9 cellular contexts compared by ENCODE assay signal in the genomic region with DNA sequence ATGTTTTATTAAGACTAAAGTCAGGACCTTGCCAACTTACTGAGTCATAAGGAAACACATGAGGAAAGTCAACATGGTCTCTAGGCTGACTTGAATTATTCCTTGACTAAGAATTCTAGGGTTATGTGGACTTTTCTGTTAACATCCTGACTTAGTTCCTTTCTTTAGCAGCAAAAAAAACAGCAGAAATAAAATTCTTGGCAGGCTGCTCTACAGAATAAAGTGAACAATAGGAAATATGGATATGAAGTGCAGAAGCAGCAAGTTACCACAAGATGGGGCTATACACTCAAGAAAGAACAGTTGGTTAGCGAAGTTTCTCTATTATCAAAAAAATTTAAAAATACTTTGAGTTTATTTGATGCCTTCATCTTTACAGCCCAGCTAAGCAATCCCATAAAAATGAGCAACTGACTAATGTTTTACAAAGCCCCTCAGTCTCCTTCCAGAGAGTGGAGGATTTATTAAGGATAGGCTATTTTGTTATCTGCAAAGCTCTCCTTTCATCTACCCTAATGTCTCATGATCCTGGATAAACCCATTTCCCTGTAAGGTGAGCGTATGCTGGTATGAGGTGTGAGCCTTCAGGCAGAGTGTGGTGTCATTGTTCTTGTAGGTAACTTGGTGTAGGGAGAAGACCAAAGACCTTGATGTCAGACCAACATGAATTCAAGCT. TPM values are rescaled to one million over a fixed set of nuclear protein-coding genes. Genes with fewer than 3 reads are reported as not detected.
DNase-seq lines count a peak whose midpoint lies in the region; ATAC-seq, FAIRE-seq and TF ChIP-seq lines count a peak whose summit lies in the region.
"Had no signal": no experiment of that assay in that cellular context is flagged by ENCODE, and none has a peak within 500 bp of the region (broad histone marks: within the 10 kb centered on the region; RNA-seq: fewer than 3 reads in every experiment).

No MANE protein-coding gene starts in this region.

- H3K27ac ChIP-seq in right atrium auricular region = no peak overlapping the region
- no peak overlapping the region for H3K27ac ChIP-seq in spleen
- H3K27ac ChIP-seq: epithelial cell of prostate had no signal

- WGBS in spleen, 5 donors = 23 to 42% (median 41%) methylated on average over 2 of the region's 2 CpGs

- H3K4me1 Mint-ChIP-seq in stimulated activated effector memory CD8-positive, alpha-beta T cell treated with anti-CD3 and anti-CD28 coated beads, Interleukin-12 subunit alpha, Interleukin-12 subunit beta, amount 100 ng/mL, for 72 hours = no peaks in the 10 kb centered on the region

- H3K9me3 Mint-ChIP-seq in stimulated activated effector memory CD8-positive, alpha-beta T cell treated with anti-CD3 and anti-CD28 coated beads, Interleukin-12 subunit alpha, Interleukin-12 subunit beta, amount 100 ng/mL, for 72 hours = no peaks in the 10 kb centered on the region

- no peaks in the 10 kb centered on the region for H3K4me1 ChIP-seq in right atrium auricular region
- peaks cover 0 to 7% (median 2%) of the 10 kb centered on the region in 6 donors for H3K4me1 ChIP-seq in spleen

- peak; percentile 84 for FAIRE-seq in GM12891 (lab: Jason Lieb, UNC)

- no peak overlapping the region for H3K27ac Mint-ChIP-seq in stimulated activated effector memory CD8-positive, alpha-beta T cell treated with anti-CD3 and anti-CD28 coated beads, Interleukin-12 subunit alpha, Interleukin-12 subunit beta, amount 100 ng/mL, for 72 hours

- DNase-seq in AG10803 (ENCODE audit: low read depth) (peak; percentile 56), GM12891 (ENCODE audit: insufficient read length, low spot score) (no peak), NCI-H2029 (lab: John Stamatoyannopoulos, UW) (peak; percentile 51), right atrium auricular region (ENCODE audit: low spot score) (no peak), spleen (no peak)
- DNase-seq in stimulated activated effector memory CD8-positive, alpha-beta T cell treated with anti-CD3 and anti-CD28 coated beads, Interleukin-12 subunit alpha, Interleukin-12 subunit beta, amount 100 ng/mL, for 72 hours (ENCODE audit: low spot score in 2 of 2) = no peak

- intact Hi-C loops in spleen (cut with DNase I; ENCODE audit: low total_unique reads) = loop anchor here (5.0 to 10.0 kb wide), 2 partner anchors 260 to 642 kb away; no protein-coding TSS in a partner anchor

- TF ChIP-seq CTCF in AG10803 (conservative IDR thresholded peaks at IDR 0.05; ENCODE audit: low read length) (peak; percentile 92), WI38 (IDR thresholded peaks at IDR 0.05; ENCODE audit: low read depth, low read length) (peak; percentile 52; the same call in 1 of the 2 replicates), right atrium auricular region (IDR thresholded peaks at IDR 0.05) (peak; percentile 67 to 83), spleen (IDR thresholded peaks at IDR 0.05 in 8 of 11, conservative IDR thresholded peaks at IDR 0.05 in 3 of 11) (peak; percentile 57 to 91 (median 87))

- no peak overlapping the region for H3K4me3 Mint-ChIP-seq in stimulated activated effector memory CD8-positive, alpha-beta T cell treated with anti-CD3 and anti-CD28 coated beads, Interleukin-12 subunit alpha, Interleukin-12 subunit beta, amount 100 ng/mL, for 72 hours

- no peak for ATAC-seq in HG02852 (IDR thresholded peaks at IDR 0.05; ENCODE audit: unreplicated experiment)
- ATAC-seq in stimulated activated effector memory CD8-positive, alpha-beta T cell treated with anti-CD3 and anti-CD28 coated beads, Interleukin-12 subunit alpha, Interleukin-12 subunit beta, amount 100 ng/mL, for 72 hours = no peak

- no peak overlapping the region for H3K4me3 ChIP-seq in AG10803 (ENCODE audit: low read length)
- no peak overlapping the region for H3K4me3 ChIP-seq in WI38 (ENCODE audit: low read depth, low read length)
- H3K4me3 ChIP-seq in right atrium auricular region = no peak overlapping the region
- no peak overlapping the region for H3K4me3 ChIP-seq in spleen

- H3K9me3 ChIP-seq in right atrium auricular region (no peaks in the 10 kb centered on the region), spleen (no peaks in the 10 kb centered on the region)

- H3K27me3 ChIP-seq in right atrium auricular region = no peaks in the 10 kb centered on the region
- H3K27me3 ChIP-seq in spleen (replicated peaks in 1 of 7) = peaks cover 0 to 59% (median 0%) of the 10 kb centered on the region in 7 donors

- TF ChIP-seq POLR2A in GM12891 (IDR thresholded peaks at IDR 0.05; ENCODE audit: low read depth, low read length) = no peak
- TF ChIP-seq POLR2A in spleen (IDR thresholded peaks at IDR 0.05) = no peak

- H3K36me3 ChIP-seq in right atrium auricular region = no peaks in the 10 kb centered on the region
- no peaks in the 10 kb centered on the region for H3K36me3 ChIP-seq in spleen

- H3K36me3 Mint-ChIP-seq in stimulated activated effector memory CD8-positive, alpha-beta T cell treated with anti-CD3 and anti-CD28 coated beads, Interleukin-12 subunit alpha, Interleukin-12 subunit beta, amount 100 ng/mL, for 72 hours = no peaks in the 10 kb centered on the region

TF ChIP-seq in GM12891, 5 proteins besides CTCF, POLR2A, EP300 and RAD21:
- TF ChIP-seq POLR2AphosphoS5 (IDR thresholded peaks at IDR 0.05; ENCODE audit: low read depth, low read length) (no peak), TAF1 (IDR thresholded peaks at IDR 0.05; ENCODE audit: low read depth, low read length) (no peak), POU2F2 (IDR thresholded peaks at IDR 0.05; ENCODE audit: low read depth, low read length) (no peak)
TF ChIP-seq in GM12891: peak in this region for 0.

RNA-seq across cellular contexts. Expression of a gene that starts 23.1 kb away (rescaled TPM):
- polyA plus RNA-seq in GM12891 (2012; ENCODE audit: low read depth, missing spikeins) = 42.5 TPM
- total RNA-seq in right atrium auricular region = 10 to 100 TPM; 20.7 to 44.2 TPM
- 10 to 100 TPM; 18.6 to 96.1 (median 27.8) TPM for total RNA-seq in spleen
- 10 to 100 TPM; 26.9 to 46.7 (median 29.7) TPM for polyA plus RNA-seq in spleen

RNA-seq across cellular contexts. Expression of a gene that starts 40.1 kb away (rescaled TPM):
- 57.1 TPM for polyA plus RNA-seq in GM12891 (2012; ENCODE audit: low read depth, missing spikeins)
- total RNA-seq in right atrium auricular region (under 1 TPM in 1 of 2 donors, not detected in 1; 0.12 TPM), spleen (1 to 10 TPM in 6 of 7 donors, under 1 TPM in 1; 0.51 to 6.2 (median 1.5) TPM)
- polyA plus RNA-seq in spleen = 10 to 100 TPM in 1 of 3 donors, 1 to 10 TPM in 1, under 1 TPM in 1; 0.83 to 11.1 (median 7.7) TPM

Comparison
In these comparisons a context has a peak if more than half of its experiments do, and no peak if none do; other contexts are left out.
1. DNase-seq: peak in AG10803 (single experiment) and NCI-H2029 (single experiment); none in GM12891 (single experiment), right atrium auricular region (single experiment), spleen (single experiment) and stimulated activated effector memory CD8-positive, alpha-beta T cell treated with anti-CD3 and anti-CD28 coated beads, Interleukin-12 subunit alpha, Interleukin-12 subunit beta, amount 100 ng/mL, for 72 hours (0 of 2).
2. Peak in every context shown above with its lines, with median percentiles within 50 percentile points of each other: CTCF ChIP-seq.